ENCODE assay signal across 20 cellular contexts in genomic region chr6:114000066-114000465, GRCh38. TPM values are rescaled to one million over a fixed set of nuclear protein-coding genes. Genes with fewer than 3 reads are reported as not detected.
A peak's percentile ranks its signal among the peaks of the same experiment; 100 is the strongest.
DNase-seq lines count a peak whose midpoint lies in the region; ATAC-seq and TF ChIP-seq lines count a peak whose summit lies in the region.
"Had no signal": no experiment of that assay in that cellular context is flagged by ENCODE, and none has a peak within 500 bp of the region (broad histone marks: within the 10 kb centered on the region; RNA-seq: fewer than 3 reads in every experiment).

No MANE protein-coding gene starts in this region.

- no peaks in the 10 kb centered on the region for H4K20me1 ChIP-seq in mammary epithelial cell (ENCODE audit: insufficient read depth, low read length)

- H3K27ac ChIP-seq in mammary epithelial cell (ENCODE audit: insufficient read depth, low read depth, low read length) = no peak overlapping the region
- H3K27ac ChIP-seq in temporal lobe (ENCODE audit: low read depth, low read length) = peak overlapping the region; percentile 94
- H3K27ac ChIP-seq in psoas muscle = no peak overlapping the region
- H3K27ac ChIP-seq in tibial artery = no peak overlapping the region
- H3K27ac ChIP-seq: breast epithelium, heart right ventricle, HL-60, prostate gland had no signal

- BruUV-seq in mammary epithelial cell (replicated peaks; lab: Mats Ljungman, UMichigan) (no TSS peak), MCF 10A (replicated peaks; lab: Mats Ljungman, UMichigan) (no TSS peak)

- in situ Hi-C loops in mammary epithelial cell (cut with MboI; ENCODE audit: low sequenced_read_pairs in 2 of 2) = no loop called here

- no peaks in the 10 kb centered on the region for H3K36me3 ChIP-seq in mammary epithelial cell (ENCODE audit: insufficient read depth, low read length)
- H3K36me3 ChIP-seq in psoas muscle (ENCODE audit: insufficient read depth in 1 of 2, low read depth in 1 of 2) = no peaks in the 10 kb centered on the region
- H3K36me3 ChIP-seq in tibial artery = no peaks in the 10 kb centered on the region
- H3K36me3 ChIP-seq: breast epithelium, heart right ventricle, prostate gland had no signal

- no peak overlapping the region for H2AFZ ChIP-seq in mammary epithelial cell (ENCODE audit: low read depth, low read length)

- CTCF ChIA-PET in mammary epithelial cell (lab: Charles Lee; ENCODE audit: low non-redundant PET) (interaction anchor here (0.7 kb wide), 1 partner anchor 92 kb away, joined by 3 read pairs; no protein-coding TSS in a partner anchor), MCF 10A (lab: Yijun Ruan, JAX) (interaction anchor here (0.6 kb wide), 1 partner anchor 537 kb away, joined by 5 read pairs; no protein-coding TSS in a partner anchor)

- ATAC-seq in psoas muscle = no peak
- no peak for ATAC-seq in HG02970 (IDR thresholded peaks at IDR 0.05; ENCODE audit: low FRiP score, unreplicated experiment)
- ATAC-seq: heart right ventricle, left cardiac atrium had no signal

- H3K9me3 Mint-ChIP-seq in MCF 10A (ENCODE audit: unreplicated experiment) = no peaks in the 10 kb centered on the region

- WGBS in mammary epithelial cell (ENCODE audit: low coverage, missing lambda C conversion rate) = 29% methylated on average over 2 of the region's 2 CpGs
- WGBS in psoas muscle, 3 donors = 67 to 84% (median 83%) methylated on average over 2 of the region's 2 CpGs

- H3K9me3 ChIP-seq in mammary epithelial cell (replicated peaks; ENCODE audit: insufficient read depth, low read length) = no peaks in the 10 kb centered on the region
- H3K9me3 ChIP-seq in psoas muscle = no peaks in the 10 kb centered on the region
- no peaks in the 10 kb centered on the region for H3K9me3 ChIP-seq in tibial artery
- H3K9me3 ChIP-seq: breast epithelium, prostate gland had no signal

- H3K9ac ChIP-seq in mammary epithelial cell (ENCODE audit: insufficient read depth, low read length) = no peak overlapping the region

- no peaks in the 10 kb centered on the region for H3K27me3 Mint-ChIP-seq in MCF 10A (ENCODE audit: insufficient read depth, unreplicated experiment)

- DNase-seq in mammary epithelial cell = peak; percentile 21
- no peak for DNase-seq in MCF 10A (ENCODE audit: unreplicated experiment)
- peak; percentile 28 for DNase-seq in amniotic stem cell (lab: John Stamatoyannopoulos, UW)
- peak; percentile 62 for DNase-seq in fibroblast of the aortic adventitia (ENCODE audit: low read depth)
- no peak for DNase-seq in psoas muscle
- DNase-seq in tibial artery = no peak
- DNase-seq: 8988T; activated effector memory CD4-positive, alpha-beta T cell treated with anti-CD3 and anti-CD28 coated beads, Interleukin-2, amount 50 U/mL, for 16 hours; CD4-positive, alpha-beta memory T cell; GDM1; heart right ventricle; Kasumi-1; left cardiac atrium; NCI-H187 treated with DMSO at 0.1 percent for 48 hours; NCI-H524 had no signal

- POLR2A ChIA-PET in MCF 10A (lab: Yijun Ruan, JAX) = no interaction called here

- dilution Hi-C loops in mammary epithelial cell (cut with HindIII; ENCODE audit: low sequenced_read_pairs) = no loop called here

- H3K27me3 ChIP-seq in mammary epithelial cell (ENCODE audit: insufficient read depth, low read length) (no peaks in the 10 kb centered on the region), psoas muscle (ENCODE audit: insufficient read depth in 3 of 3, low read length in 2 of 3) (no peaks in the 10 kb centered on the region), tibial artery (no peaks in the 10 kb centered on the region)
- H3K27me3 ChIP-seq: breast epithelium, heart right ventricle had no signal

- no peak overlapping the region for H3K27ac Mint-ChIP-seq in MCF 10A (ENCODE audit: low read depth, unreplicated experiment)
- H3K27ac Mint-ChIP-seq: CD4-positive, alpha-beta memory T cell had no signal

- H3K4me3 Mint-ChIP-seq in MCF 10A (ENCODE audit: unreplicated experiment) = no peak overlapping the region
- H3K4me3 Mint-ChIP-seq: CD4-positive, alpha-beta memory T cell had no signal

- no peak overlapping the region for H3K4me2 ChIP-seq in mammary epithelial cell (ENCODE audit: insufficient read depth, low read depth, low read length)

- peaks cover 25% of the 10 kb centered on the region for H3K4me1 Mint-ChIP-seq in MCF 10A (ENCODE audit: insufficient read depth, unreplicated experiment)

- TF ChIP-seq CTCF in mammary epithelial cell (conservative IDR thresholded peaks at IDR 0.05 in 1 of 2, IDR thresholded peaks at IDR 0.05 in 1 of 2; ENCODE audit: extremely low read depth in 1 of 2, insufficient read depth in 1 of 2, low read depth in 1 of 2, low read length in 2 of 2) (no peak), MCF 10A (IDR thresholded peaks at IDR 0.05; ENCODE audit: unreplicated experiment) (no peak), fibroblast of the aortic adventitia (IDR thresholded peaks at IDR 0.05; ENCODE audit: insufficient read depth, low read length) (no peak), psoas muscle (IDR thresholded peaks at IDR 0.05) (no peak), tibial artery (IDR thresholded peaks at IDR 0.05) (no peak)

- H3K36me3 Mint-ChIP-seq in MCF 10A (ENCODE audit: insufficient read depth, unreplicated experiment) = no peaks in the 10 kb centered on the region
- H3K36me3 Mint-ChIP-seq: CD4-positive, alpha-beta memory T cell had no signal

- H3K4me1 ChIP-seq in mammary epithelial cell (ENCODE audit: insufficient read depth, low read length) (peaks cover 17% of the 10 kb centered on the region), psoas muscle (peaks cover 20% of the 10 kb centered on the region), tibial artery (peaks cover 7 to 41% (median 16%) of the 10 kb centered on the region in 4 donors)
- H3K4me1 ChIP-seq: breast epithelium had no signal

- intact Hi-C loops in mammary epithelial cell (cut with micrococcal nuclease) (no loop called here), MCF 10A (cut with micrococcal nuclease) (no loop called here), psoas muscle (cut with DNase I) (no loop called here), tibial artery (cut with DNase I; ENCODE audit: low total_unique reads) (no loop called here)

- H3K4me3 ChIP-seq in mammary epithelial cell (replicated peaks in 1 of 3; ENCODE audit: insufficient read depth in 1 of 3, low read depth in 2 of 3, low read length in 3 of 3) = no peak overlapping the region
- no peak overlapping the region for H3K4me3 ChIP-seq in fibroblast of the aortic adventitia (ENCODE audit: low read depth, low read length)
- H3K4me3 ChIP-seq in psoas muscle = no peak overlapping the region
- no peak overlapping the region for H3K4me3 ChIP-seq in tibial artery
- H3K4me3 ChIP-seq: breast epithelium, heart right ventricle, prostate gland had no signal

- no peaks in the 10 kb centered on the region for H3K79me2 ChIP-seq in mammary epithelial cell (ENCODE audit: insufficient read depth, low read length)

RNA-seq across cellular contexts. Expression of gene HDAC2, which starts 29.1 kb away (rescaled TPM):
- total RNA-seq in mammary epithelial cell (100 to 1,000 TPM in 1 of 2 donors, 10 to 100 TPM in 1; 56.7 to 105 TPM), MCF 10A (2022) (105 and 118 TPM in 2 replicates), fibroblast of the aortic adventitia (ENCODE audit: low replicate concordance) (77.1 and 176 TPM in 2 replicates), temporal lobe (235 TPM), psoas muscle (10 to 100 TPM; 39.6 to 60.1 (median 47.7) TPM)
- polyA plus RNA-seq in mammary epithelial cell (120 TPM), psoas muscle (10 to 100 TPM; 45.6 to 74.1 (median 55.0) TPM)
- polyA minus RNA-seq in mammary epithelial cell = 83.4 TPM

Comparison
In these comparisons a context has a peak if more than half of its experiments do, and no peak if none do; other contexts are left out.
1. DNase-seq: peak in mammary epithelial cell (single experiment), amniotic stem cell (single experiment) and fibroblast of the aortic adventitia (single experiment); none in MCF 10A (single experiment), psoas muscle (0 of 2) and tibial artery (0 of 2).